In the genomic region with DNA sequence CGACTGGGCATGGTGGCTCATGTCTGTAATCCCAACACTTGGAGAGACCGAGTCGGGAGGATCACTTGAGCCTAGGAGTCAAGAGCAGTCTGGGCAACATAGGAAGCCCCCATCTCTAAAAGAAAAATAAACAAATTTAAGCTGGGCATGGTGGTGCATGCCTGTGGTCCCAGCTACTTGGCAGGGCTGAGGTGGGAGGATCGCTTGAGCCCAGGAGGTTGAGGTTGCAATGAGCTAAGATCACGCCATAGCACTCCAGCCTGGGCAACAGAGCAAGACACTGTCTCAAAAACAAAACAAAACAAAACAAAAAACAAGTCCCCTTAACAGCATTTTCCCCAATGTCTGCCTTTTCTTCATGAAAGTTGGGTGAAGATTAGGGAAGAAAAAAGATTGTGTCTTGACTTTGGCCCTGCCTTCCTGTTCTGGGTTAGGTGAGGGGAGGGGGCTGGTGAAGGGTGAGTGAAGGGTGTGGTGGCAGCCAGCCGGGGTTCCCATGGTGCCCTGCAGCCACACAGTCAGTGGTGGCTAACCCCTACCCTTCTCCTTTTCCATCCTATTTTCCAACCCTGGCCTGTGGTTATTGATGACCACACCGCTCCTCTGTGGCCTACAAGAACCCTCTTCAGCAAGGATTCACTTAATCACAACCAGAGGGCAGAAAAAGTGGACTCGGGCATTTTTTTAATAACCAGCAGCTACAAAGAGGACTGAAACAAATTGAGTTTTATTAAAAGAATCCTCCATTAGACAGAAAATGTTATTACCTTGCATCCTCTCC, we compare ENCODE assay signal across 17 cellular contexts.
"Had no signal": no experiment of that assay in that cellular context is flagged by ENCODE, and none has a peak within 500 bp of the region (broad histone marks: within the 10 kb centered on the region; RNA-seq: fewer than 3 reads in every experiment).

No MANE protein-coding gene starts in this region.

- DNase-seq: activated CD4-positive, alpha-beta memory T cell treated with anti-CD3 and anti-CD28 coated beads, Interleukin-2, amount 10 ng/mL, durations not matched to agents 7 days and 5 days; activated CD4-positive, alpha-beta T cell treated with anti-CD3 and anti-CD28 coated beads for 1 hour; activated CD8-positive, alpha-beta memory T cell treated with anti-CD3 and anti-CD28 coated beads, Interleukin-2, amount 50 U/mL, for 4 hours; activated naive CD4-positive, alpha-beta T cell; foreskin melanocyte; head of caudate nucleus; mammary epithelial cell; natural killer cell; psoas muscle; sigmoid colon; stimulated activated CD4-positive, alpha-beta T cell treated with anti-CD3 and anti-CD28 coated beads, Interleukin-12 subunit alpha, Interleukin-12 subunit beta, amount 100 ng/mL, for 4 hours; stimulated activated CD4-positive, alpha-beta T cell treated with anti-CD3 and anti-CD28 coated beads, Interleukin-4, amount 100 ng/mL, for 24 hours had no signal

- H3K36me3 ChIP-seq: esophagus muscularis mucosa, sigmoid colon had no signal

- H3K9me3 ChIP-seq: esophagus muscularis mucosa, psoas muscle, sigmoid colon had no signal

- ATAC-seq: natural killer cell had no signal

- H3K27ac ChIP-seq: esophagus muscularis mucosa, psoas muscle, sigmoid colon had no signal

- H3K27me3 ChIP-seq: esophagus muscularis mucosa had no signal

- H3K4me3 ChIP-seq: esophagus muscularis mucosa, psoas muscle, sigmoid colon had no signal

- FAIRE-seq: astrocyte, colon, islet of Langerhans, urothelium cell line had no signal
